24 cellular contexts compared by ENCODE assay signal in genomic region chr10:107166378-107166777, GRCh38. TPM values are rescaled to one million over a fixed set of nuclear protein-coding genes. Genes with fewer than 3 reads are reported as not detected.
DNase-seq lines count a peak whose midpoint lies in the region; ATAC-seq, FAIRE-seq and TF ChIP-seq lines count a peak whose summit lies in the region.
"Had no signal": no experiment of that assay in that cellular context is flagged by ENCODE, and none has a peak within 500 bp of the region (broad histone marks: within the 10 kb centered on the region; RNA-seq: fewer than 3 reads in every experiment).

No MANE protein-coding gene starts in this region.

- H4K5ac ChIP-seq in H1 (ENCODE audit: insufficient read length, low read depth, low read length): no peak overlapping the region

- intact Hi-C loops in activated T-helper 2 cell treated with anti-CD3 and anti-CD28 coated beads, Interferon-gamma antibody, Interleukin-2, Interleukin-4, amounts not matched to agents 10 μg/mL and 5 μg/mL and 100 μg/mL, durations not matched to agents 14 hours and 24 hours and 36 hours (cut with micrococcal nuclease): no loop called here

- DNase-seq in SK-N-SH (peak; percentile 28), H1 (ENCODE audit: low read depth in 1 of 2, low spot score in 2 of 2) (no peak), type B pancreatic cell (ENCODE audit: extremely low spot score, unreplicated experiment) (no peak), DMS53 (lab: John Stamatoyannopoulos, UW) (no peak)
- no peak for DNase-seq in activated T-helper 2 cell treated with anti-CD3 and anti-CD28 coated beads, Interferon-gamma antibody, Interleukin-2, Interleukin-4, amounts not matched to agents 10 μg/mL and 5 μg/mL and 100 μg/mL, durations not matched to agents 14 hours and 24 hours and 36 hours (ENCODE audit: low spot score)
- DNase-seq: 8988T; Caco-2; CD4-positive, alpha-beta T cell; DMS153; GOT3; HFFc6; KG1; NCI-H1417; NCI-H187; NCI-H226; NCI-H524 had no signal

- ATAC-seq in SK-N-SH treated with all-trans-retinoic acid at 6 μM for 48 hours: no peak
- no peak for ATAC-seq in HG02623 (IDR thresholded peaks at IDR 0.05; ENCODE audit: unreplicated experiment)
- ATAC-seq: GM12878, HepG2, Panc1 had no signal

- no peak overlapping the region for H4K91ac ChIP-seq in H1 (replicated peaks; ENCODE audit: insufficient read length, low read length)

- H3K4me1 Mint-ChIP-seq in nephron (peaks cover 5% of the 10 kb centered on the region), type B pancreatic cell (ENCODE audit: unreplicated experiment) (peaks cover 4% of the 10 kb centered on the region)
- H3K4me1 Mint-ChIP-seq in activated T-helper 2 cell treated with anti-CD3 and anti-CD28 coated beads, Interferon-gamma antibody, Interleukin-2, Interleukin-4, amounts not matched to agents 10 μg/mL and 5 μg/mL and 100 μg/mL, durations not matched to agents 14 hours and 24 hours and 36 hours (ENCODE audit: low read depth): no peaks in the 10 kb centered on the region

- H3K9me3 ChIP-seq in SK-N-SH (no peaks in the 10 kb centered on the region), H1 (ENCODE audit: insufficient read depth in 2 of 2, low read depth in 1 of 2, low read length in 1 of 2) (no peaks in the 10 kb centered on the region)
- H3K9me3 ChIP-seq: Caco-2, SJSA1 had no signal

- peak; percentile 46 for TF ChIP-seq RAD21 in SK-N-SH (IDR thresholded peaks at IDR 0.05; ENCODE audit: low read length)
- peak; percentile 29 to 35; a peak in 3 of 4 replicates for TF ChIP-seq RAD21 in H1 (IDR thresholded peaks at IDR 0.05 in 1 of 2, conservative IDR thresholded peaks at IDR 0.05 in 1 of 2; ENCODE audit: low read depth in 2 of 2, low read length in 2 of 2)

- POLR2A ChIA-PET in SK-N-SH (lab: Yijun Ruan, JAX): no interaction called here
- POLR2A ChIA-PET in H1 (lab: Charles Lee; ENCODE audit: partially characterized antibody): no interaction called here

- H3K9me3 Mint-ChIP-seq in nephron (no peaks in the 10 kb centered on the region), type B pancreatic cell (no peaks in the 10 kb centered on the region)
- H3K9me3 Mint-ChIP-seq in activated T-helper 2 cell treated with anti-CD3 and anti-CD28 coated beads, Interferon-gamma antibody, Interleukin-2, Interleukin-4, amounts not matched to agents 10 μg/mL and 5 μg/mL and 100 μg/mL, durations not matched to agents 14 hours and 24 hours and 36 hours: no peaks in the 10 kb centered on the region

- WGBS in SK-N-SH (ENCODE audit: low lambda C conversion rate): 78% methylated on average over 4 of the region's 4 CpGs
- 66% methylated on average over 4 of the region's 4 CpGs; no CpG with 5 or more reads in 1 of the 2 experiments for WGBS in H1 (ENCODE audit: extremely low coverage in 1 of 2, insufficient coverage in 1 of 2, insufficient read length in 1 of 2, insufficient replicate concordance in 2 of 2, low coverage in 1 of 2, low lambda C conversion rate in 2 of 2, missing lambda C conversion rate in 1 of 2), 2 experiments

- TF ChIP-seq CTCF in SK-N-SH (IDR thresholded peaks at IDR 0.05) (no peak), H1 (IDR thresholded peaks at IDR 0.05; ENCODE audit: control extremely low read depth in 1 of 3, insufficient read depth in 1 of 3, low read depth in 1 of 3, low read length in 3 of 3) (peak in 2 of 3 experiments; percentile 20 to 51; a peak in 2 of 4 replicates), nephron (IDR thresholded peaks at IDR 0.05; ENCODE audit: unreplicated experiment in 3 of 3) (peak; percentile 10 to 43 (median 38)), type B pancreatic cell (conservative IDR thresholded peaks at IDR 0.05) (peak; percentile 53)

- peaks cover 10% of the 10 kb centered on the region for H3K23me2 ChIP-seq in H1 (ENCODE audit: low read depth, low read length)

- CTCF ChIA-PET in SK-N-SH (lab: Yijun Ruan, JAX) (interaction anchor here (1.4 to 1.7 kb wide), 2 partner anchors 542 to 648 kb away, joined by 3 to 6 read pairs; no protein-coding TSS in a partner anchor), H1 (lab: Charles Lee; ENCODE audit: partially characterized antibody) (interaction anchor here (0.7 to 1.3 kb wide), 4 partner anchors 34 to 461 kb away, joined by 3 to 4 read pairs (median 3); no protein-coding TSS in a partner anchor)

- no peak overlapping the region for H3K4me3 ChIP-seq in SK-N-SH (ENCODE audit: low read depth in 2 of 2, low read length in 1 of 2)
- no peak overlapping the region for H3K4me3 ChIP-seq in H1 (ENCODE audit: extremely low read depth in 1 of 4, insufficient read depth in 2 of 4, low read depth in 3 of 4, low read length in 4 of 4)
- H3K4me3 ChIP-seq: GM12878, SJSA1 had no signal

- peak overlapping the region in 1 of 3 experiments; percentile 19 for H3K27ac Mint-ChIP-seq in nephron
- H3K27ac Mint-ChIP-seq in type B pancreatic cell: no peak overlapping the region
- H3K27ac Mint-ChIP-seq in activated T-helper 2 cell treated with anti-CD3 and anti-CD28 coated beads, Interferon-gamma antibody, Interleukin-2, Interleukin-4, amounts not matched to agents 10 μg/mL and 5 μg/mL and 100 μg/mL, durations not matched to agents 14 hours and 24 hours and 36 hours: no peak overlapping the region
- H3K27ac Mint-ChIP-seq: CD4-positive, alpha-beta T cell; HFFc6 had no signal

- H2BK15ac ChIP-seq in H1 (ENCODE audit: low read length): no peak overlapping the region

- H2AFZ ChIP-seq in SK-N-SH (ENCODE audit: low read depth) (no peak overlapping the region), H1 (ENCODE audit: low read length) (no peak overlapping the region)

- no peak overlapping the region for H2BK12ac ChIP-seq in H1 (ENCODE audit: low read depth, low read length)

- H3K9me2 ChIP-seq in SK-N-SH: no peaks in the 10 kb centered on the region

- no peak overlapping the region for H3K9ac ChIP-seq in SK-N-SH
- H3K9ac ChIP-seq in H1 (replicated peaks in 1 of 4; ENCODE audit: extremely low read depth in 1 of 4, low read depth in 3 of 4, low read length in 3 of 4): no peak overlapping the region

- H2BK120ac ChIP-seq in H1 (replicated peaks; ENCODE audit: low read depth, low read length): no peak overlapping the region

- no peak overlapping the region for H4K8ac ChIP-seq in H1 (ENCODE audit: extremely low read depth, insufficient read depth, low read length)

- H3K27ac ChIP-seq in SK-N-SH (ENCODE audit: low read depth in 2 of 2, low read length in 1 of 2) (no peak overlapping the region; a peak in 1 of 4 replicates), H1 (ENCODE audit: low read depth, low read length) (no peak overlapping the region)
- H3K27ac ChIP-seq: SJSA1 had no signal

- no peak overlapping the region for H2BK5ac ChIP-seq in H1 (ENCODE audit: low read depth, low read length)

- H3K27me3 Mint-ChIP-seq in nephron (ENCODE audit: low read depth) (peaks cover 76% of the 10 kb centered on the region), type B pancreatic cell (peaks cover 86% of the 10 kb centered on the region)
- H3K27me3 Mint-ChIP-seq in activated T-helper 2 cell treated with anti-CD3 and anti-CD28 coated beads, Interferon-gamma antibody, Interleukin-2, Interleukin-4, amounts not matched to agents 10 μg/mL and 5 μg/mL and 100 μg/mL, durations not matched to agents 14 hours and 24 hours and 36 hours (ENCODE audit: low read depth): peaks cover 15% of the 10 kb centered on the region

- no peaks in the 10 kb centered on the region for H3K79me1 ChIP-seq in H1 (ENCODE audit: low read depth, low read length)

- H3K36me3 Mint-ChIP-seq in nephron (ENCODE audit: low read depth) (no peaks in the 10 kb centered on the region), type B pancreatic cell (no peaks in the 10 kb centered on the region)
- H3K36me3 Mint-ChIP-seq in activated T-helper 2 cell treated with anti-CD3 and anti-CD28 coated beads, Interferon-gamma antibody, Interleukin-2, Interleukin-4, amounts not matched to agents 10 μg/mL and 5 μg/mL and 100 μg/mL, durations not matched to agents 14 hours and 24 hours and 36 hours (ENCODE audit: low read depth): no peaks in the 10 kb centered on the region

- H3K27me3 ChIP-seq in SK-N-SH (ENCODE audit: insufficient read depth) (peaks cover 10% of the 10 kb centered on the region; the same call in 1 of the 2 replicates), H1 (replicated peaks in 1 of 4; ENCODE audit: control insufficient read depth in 3 of 4, extremely low read depth in 1 of 4, insufficient read depth in 3 of 4, low read length in 3 of 4) (peaks cover 3 to 17% (median 9%) of the 10 kb centered on the region in 4 experiments; a peak in 6 of 7 replicates)

- no peak overlapping the region for H3K23ac ChIP-seq in H1 (ENCODE audit: insufficient read length)

- no peak overlapping the region for H3K4ac ChIP-seq in H1 (replicated peaks; ENCODE audit: insufficient read length, low read depth, low read length)

- H3K36me3 ChIP-seq in SK-N-SH (replicated peaks in 1 of 2; ENCODE audit: control insufficient read depth in 1 of 2, insufficient read depth in 2 of 2, low read length in 1 of 2) (no peaks in the 10 kb centered on the region), H1 (ENCODE audit: control insufficient read depth in 2 of 4, insufficient read depth in 4 of 4, low read length in 3 of 4) (no peaks in the 10 kb centered on the region)
- H3K36me3 ChIP-seq: SJSA1 had no signal

- FAIRE-seq in H1 (lab: Jason Lieb, UNC): peak; percentile 55
- FAIRE-seq: GM12878, GM19239, HepG2 had no signal

- H3K18ac ChIP-seq in H1 (ENCODE audit: extremely low read depth, low read length): no peak overlapping the region

- H4K20me1 ChIP-seq in SK-N-SH (ENCODE audit: insufficient read depth) (no peaks in the 10 kb centered on the region), H1 (replicated peaks in 1 of 2; ENCODE audit: control insufficient read depth in 1 of 2, insufficient read depth in 2 of 2, low read length in 2 of 2) (no peaks in the 10 kb centered on the region)

- H2AK5ac ChIP-seq in H1 (ENCODE audit: low read depth, low read length): no peak overlapping the region

- TF ChIP-seq POLR2A in H1 (IDR thresholded peaks at IDR 0.05; ENCODE audit: control extremely low read depth in 1 of 2, low read depth in 2 of 2, low read length in 2 of 2): no peak

- H3K56ac ChIP-seq in H1 (replicated peaks; ENCODE audit: insufficient read length, low read depth, low read length): no peak overlapping the region

- H3K4me2 ChIP-seq in SK-N-SH (no peak overlapping the region), H1 (ENCODE audit: insufficient read depth in 1 of 2, low read depth in 2 of 2, low read length in 2 of 2) (no peak overlapping the region)

- no peak overlapping the region; the same call in 1 of the 2 replicates for H2BK20ac ChIP-seq in H1 (ENCODE audit: low read length)

- peak overlapping the region; percentile 24 to 69 (median 61) for H3K4me3 Mint-ChIP-seq in nephron
- H3K4me3 Mint-ChIP-seq in type B pancreatic cell: peak overlapping the region; percentile 20
- H3K4me3 Mint-ChIP-seq in activated T-helper 2 cell treated with anti-CD3 and anti-CD28 coated beads, Interferon-gamma antibody, Interleukin-2, Interleukin-4, amounts not matched to agents 10 μg/mL and 5 μg/mL and 100 μg/mL, durations not matched to agents 14 hours and 24 hours and 36 hours (ENCODE audit: low read depth): no peak overlapping the region
- H3K4me3 Mint-ChIP-seq: CD4-positive, alpha-beta T cell; HFFc6 had no signal

- H3K79me2 ChIP-seq in SK-N-SH (ENCODE audit: insufficient read depth) (no peaks in the 10 kb centered on the region), H1 (ENCODE audit: control insufficient read depth in 1 of 2, insufficient read depth in 2 of 2, low read length in 2 of 2) (no peaks in the 10 kb centered on the region)

- H3K14ac ChIP-seq in H1 (ENCODE audit: insufficient read length): no peak overlapping the region

- H3K4me1 ChIP-seq in SK-N-SH (ENCODE audit: control insufficient read depth in 1 of 2, insufficient read depth in 2 of 2, low read depth in 1 of 2, low read length in 1 of 2): peaks cover 0 to under 1% of the 10 kb centered on the region in 2 experiments; a peak in 2 of 4 replicates
- peaks cover 0 to 12% (median 2%) of the 10 kb centered on the region in 4 experiments; a peak in 3 of 7 replicates for H3K4me1 ChIP-seq in H1 (replicated peaks in 1 of 4; ENCODE audit: control insufficient read depth in 3 of 4, insufficient read depth in 4 of 4, low read length in 3 of 4)
- H3K4me1 ChIP-seq: Caco-2 had no signal

- no peaks in the 10 kb centered on the region for H3F3A ChIP-seq in SK-N-SH (replicated peaks; ENCODE audit: insufficient read depth)

- TF ChIP-seq EP300 in SK-N-SH (IDR thresholded peaks at IDR 0.05; ENCODE audit: borderline replicate concordance in 1 of 2, low read depth in 1 of 2, low read length in 1 of 2) (no peak), H1 (IDR thresholded peaks at IDR 0.05; ENCODE audit: borderline replicate concordance in 1 of 2, low read depth in 2 of 2, low read length in 2 of 2) (no peak)

RNA-seq across cellular contexts. Expression of gene SORCS1, which starts 1.9 kb away (rescaled TPM):
- polyA plus RNA-seq in SK-N-SH (2012; rRNA removed): 0.66 and 2.4 TPM in 2 replicates
- 1.9 and 4.0 TPM in 2 replicates for polyA plus RNA-seq in SK-N-SH (2012; cell fraction: cytosol; rRNA removed)
- 2.0 and 2.4 TPM in 2 replicates for polyA plus RNA-seq in SK-N-SH (2012; cell fraction: nucleus; rRNA removed)
- 4.6 and 4.9 TPM in 2 replicates for total RNA-seq in H1 (2021; fragmentation: NEBNext Ultra II Directional; extraction: Animal tissue kit (Norgen Biotek cat#: 25700))
- polyA plus RNA-seq in H1 (2011; rRNA removed): 4.1 and 4.4 TPM in 2 replicates
- polyA plus RNA-seq in H1 (2011; cell fraction: cytosol; rRNA removed): 4.5 TPM
- polyA plus RNA-seq in H1 (2011; cell fraction: nucleus; rRNA removed): 7.3 TPM
- 4.0 to 4.4 TPM (median 4.1 TPM) in 4 replicates for polyA plus RNA-seq in H1 (2012, experiment 1 of 2)
- 0.41 TPM for polyA plus RNA-seq in H1 (2012, experiment 2 of 2)
- 4.5 TPM for polyA plus RNA-seq in H1 (2013, experiment 1 of 2)
- 4.0 TPM for polyA plus RNA-seq in H1 (2013, experiment 2 of 2)
- polyA minus RNA-seq in H1 (2011; rRNA and poly(A)+ RNA removed): 15.1 and 19.3 TPM in 2 replicates
- polyA minus RNA-seq in H1 (2011; cell fraction: cytosol; rRNA and poly(A)+ RNA removed): 4.3 TPM
- 20.0 TPM for polyA minus RNA-seq in H1 (2011; cell fraction: nucleus; rRNA and poly(A)+ RNA removed)
- 5.4 and 6.4 TPM in 2 replicates for total RNA-seq in type B pancreatic cell (ENCODE audit: low replicate concordance)
- 0.09 and 0.21 TPM in 2 replicates for total RNA-seq in activated T-helper 2 cell treated with anti-CD3 and anti-CD28 coated beads, Interferon-gamma antibody, Interleukin-2, Interleukin-4, amounts not matched to agents 10 μg/mL and 5 μg/mL and 100 μg/mL, durations not matched to agents 14 hours and 24 hours and 36 hours
- total RNA-seq: Caco-2; CD4-positive, alpha-beta T cell; HepG2; SJSA1 had no signal
- polyA plus RNA-seq: HepG2 had no signal

Comparison
In these comparisons a context has a peak if more than half of its experiments do, and no peak if none do; other contexts are left out.
1. Of the 17 proteins assayed by ChIP-seq in both H1 and SK-N-SH: peak only in H1: CTCF; only in SK-N-SH: none; in both: RAD21; in neither: 15.